In genomic region chr9:114216976-114217375, GRCh38 we compare ENCODE assay signal across 16 cellular contexts.
DNase-seq lines count a peak whose midpoint lies in the region; ATAC-seq and TF ChIP-seq lines count a peak whose summit lies in the region.
"Had no signal": no experiment of that assay in that cellular context is flagged by ENCODE, and none has a peak within 500 bp of the region (broad histone marks: within the 10 kb centered on the region; RNA-seq: fewer than 3 reads in every experiment).

No MANE protein-coding gene starts in this region.

- peaks cover 12% of the 10 kb centered on the region for H3F3A ChIP-seq in GM23248 (ENCODE audit: insufficient read depth)

- H3K79me2 ChIP-seq in GM23248 (ENCODE audit: insufficient read depth) = no peaks in the 10 kb centered on the region

- no peak for TF ChIP-seq EP300 in tibial nerve (IDR thresholded peaks at IDR 0.05)

- H3K27ac ChIP-seq in GM23248 = no peak overlapping the region
- no peak overlapping the region for H3K27ac ChIP-seq in mesenchymal stem cell (ENCODE audit: low read length, poor library complexity, severe bottlenecking)
- H3K27ac ChIP-seq in vagina = peak overlapping the region; percentile 80
- H3K27ac ChIP-seq in endodermal cell (ENCODE audit: low read depth, low read length) = no peak overlapping the region
- no peak overlapping the region for H3K27ac ChIP-seq in tibial nerve

- H3K4me2 ChIP-seq in GM23248 (ENCODE audit: unreplicated experiment) = no peak overlapping the region
- H3K4me2 ChIP-seq in mesenchymal stem cell (ENCODE audit: low read length, poor library complexity, severe bottlenecking) = no peak overlapping the region

- H4K91ac ChIP-seq in mesenchymal stem cell (ENCODE audit: low read length) = no peak overlapping the region

- H3K36me3 ChIP-seq in GM23248 (ENCODE audit: low read depth) = no peaks in the 10 kb centered on the region
- H3K36me3 ChIP-seq in mesenchymal stem cell (ENCODE audit: control insufficient read depth in 1 of 2, insufficient read depth in 2 of 2, low read depth in 1 of 2, low read length in 2 of 2) = peaks cover 6 to 50% of the 10 kb centered on the region in 2 experiments
- H3K36me3 ChIP-seq in vagina = no peaks in the 10 kb centered on the region
- H3K36me3 ChIP-seq in endodermal cell (ENCODE audit: control insufficient read depth, insufficient read depth, low read length) = peaks cover 75% of the 10 kb centered on the region
- H3K36me3 ChIP-seq in mucosa of descending colon (ENCODE audit: low read depth) = no peaks in the 10 kb centered on the region
- H3K36me3 ChIP-seq in tibial nerve = peaks cover 0 to 60% (median 2%) of the 10 kb centered on the region in 3 donors
- H3K36me3 ChIP-seq: BE2C had no signal

- H3K36me3 Mint-ChIP-seq in endodermal cell (ENCODE audit: low read depth) = peaks cover 32% of the 10 kb centered on the region
- H3K36me3 Mint-ChIP-seq in activated CD8-positive, alpha-beta memory T cell treated with anti-CD3 and anti-CD28 coated beads, Interleukin-2, amount 10 ng/mL, durations not matched to agents 7 days and 5 days = no peaks in the 10 kb centered on the region
- H3K36me3 Mint-ChIP-seq: CD4-positive, CD25-positive, alpha-beta regulatory T cell; CD8-positive, alpha-beta memory T cell had no signal

- H3K4me3 Mint-ChIP-seq in endodermal cell = no peak overlapping the region
- no peak overlapping the region for H3K4me3 Mint-ChIP-seq in activated CD8-positive, alpha-beta memory T cell treated with anti-CD3 and anti-CD28 coated beads, Interleukin-2, amount 10 ng/mL, durations not matched to agents 7 days and 5 days
- H3K4me3 Mint-ChIP-seq: CD4-positive, CD25-positive, alpha-beta regulatory T cell; CD8-positive, alpha-beta memory T cell had no signal

- in situ Hi-C loops in GM23248 (cut with MboI) = no loop called here

- peak overlapping the region; percentile 16 for H2BK15ac ChIP-seq in mesenchymal stem cell (ENCODE audit: low read depth, poor library complexity, severe bottlenecking)

- DNase-seq in GM23248 (peak; percentile 30), RPMI7951 (ENCODE audit: low read depth) (peak; percentile 62), mesenchymal stem cell (no peak), vagina (ENCODE audit: extremely low spot score in 2 of 2) (no peak), endodermal cell (no peak), mucosa of descending colon (no peak), tibial nerve (ENCODE audit: low spot score in 2 of 2) (no peak)
- no peak for DNase-seq in activated CD8-positive, alpha-beta memory T cell treated with anti-CD3 and anti-CD28 coated beads, Interleukin-2, amount 10 ng/mL, durations not matched to agents 7 days and 5 days
- DNase-seq: ACHN; BE2C; CD4-positive, CD25-positive, alpha-beta regulatory T cell; CD8-positive, alpha-beta memory T cell; COR-L47; DMS 273 treated with DMSO at 0.1 percent for 48 hours had no signal

- TF ChIP-seq CTCF in vagina (IDR thresholded peaks at IDR 0.05) (no peak), endodermal cell (conservative IDR thresholded peaks at IDR 0.05) (no peak), mucosa of descending colon (IDR thresholded peaks at IDR 0.05) (no peak), tibial nerve (IDR thresholded peaks at IDR 0.05) (no peak)

- H2AFZ ChIP-seq in GM23248 (no peak overlapping the region), mesenchymal stem cell (ENCODE audit: low read depth, low read length) (no peak overlapping the region)

- intact Hi-C loops in vagina (cut with DNase I) (no loop called here), mucosa of descending colon (cut with DNase I, micrococcal nuclease) (no loop called here)

- no peak overlapping the region for H3K27ac Mint-ChIP-seq in endodermal cell
- H3K27ac Mint-ChIP-seq in activated CD8-positive, alpha-beta memory T cell treated with anti-CD3 and anti-CD28 coated beads, Interleukin-2, amount 10 ng/mL, durations not matched to agents 7 days and 5 days = no peak overlapping the region
- H3K27ac Mint-ChIP-seq: CD4-positive, CD25-positive, alpha-beta regulatory T cell had no signal

- peaks cover 3% of the 10 kb centered on the region for H3K79me1 ChIP-seq in mesenchymal stem cell (replicated peaks; ENCODE audit: low read length, poor library complexity, severe bottlenecking)

- H3K4me3 ChIP-seq in GM23248 (no peak overlapping the region), mesenchymal stem cell (ENCODE audit: insufficient read depth in 1 of 2, low read depth in 1 of 2, low read length in 2 of 2) (no peak overlapping the region), vagina (no peak overlapping the region), endodermal cell (ENCODE audit: low read length) (no peak overlapping the region), mucosa of descending colon (no peak overlapping the region), tibial nerve (no peak overlapping the region)
- H3K4me3 ChIP-seq: GM12878, HAP-1 had no signal

- H3K4me1 Mint-ChIP-seq in endodermal cell = no peaks in the 10 kb centered on the region
- no peaks in the 10 kb centered on the region for H3K4me1 Mint-ChIP-seq in activated CD8-positive, alpha-beta memory T cell treated with anti-CD3 and anti-CD28 coated beads, Interleukin-2, amount 10 ng/mL, durations not matched to agents 7 days and 5 days
- H3K4me1 Mint-ChIP-seq: CD4-positive, CD25-positive, alpha-beta regulatory T cell; CD8-positive, alpha-beta memory T cell had no signal

- 83 to 87% methylated on average over 4 of the region's 4 CpGs for WGBS in GM23248 (ENCODE audit: low coverage in 1 of 2, low lambda C conversion rate in 2 of 2, missing lambda C conversion rate in 2 of 2), 2 experiments
- 97% methylated on average over 4 of the region's 4 CpGs for WGBS in mesenchymal stem cell
- 90 to 97% methylated on average over 4 of the region's 4 CpGs for WGBS in endodermal cell (ENCODE audit: insufficient coverage in 1 of 2, insufficient read length in 1 of 2), 2 experiments
- 93% methylated on average over 4 of the region's 4 CpGs for WGBS in tibial nerve, 2 donors

- no peak overlapping the region for H3K14ac ChIP-seq in mesenchymal stem cell (ENCODE audit: low read length in 2 of 2)

- H3K9me2 ChIP-seq in GM23248 (ENCODE audit: insufficient read depth) = no peaks in the 10 kb centered on the region

- H3K4me1 ChIP-seq in GM23248 (ENCODE audit: insufficient read depth) (peaks cover 9% of the 10 kb centered on the region), mesenchymal stem cell (ENCODE audit: control insufficient read depth, insufficient read depth, low read depth, low read length) (peaks cover 45% of the 10 kb centered on the region), vagina (peaks cover 52% of the 10 kb centered on the region), endodermal cell (ENCODE audit: control insufficient read depth, insufficient read depth, low read length) (no peaks in the 10 kb centered on the region), mucosa of descending colon (ENCODE audit: low read depth) (no peaks in the 10 kb centered on the region), tibial nerve (peaks cover 0 to 24% (median 0%) of the 10 kb centered on the region in 4 donors)
- H3K4me1 ChIP-seq: BE2C, HAP-1 had no signal

- H2BK12ac ChIP-seq in mesenchymal stem cell (ENCODE audit: low read length in 2 of 2) = peak overlapping the region in 1 of 2 experiments; percentile 56

- ATAC-seq in activated CD8-positive, alpha-beta memory T cell treated with anti-CD3 and anti-CD28 coated beads, Interleukin-2, amount 10 ng/mL, durations not matched to agents 7 days and 5 days = no peak
- no peak for ATAC-seq in mucosa of descending colon
- ATAC-seq: GM12878 had no signal

- H3K9ac ChIP-seq in GM23248 = no peak overlapping the region
- H3K9ac ChIP-seq in mesenchymal stem cell (ENCODE audit: low read length) = no peak overlapping the region
- H3K9ac ChIP-seq in endodermal cell (ENCODE audit: extremely low read depth, low read length, poor library complexity, severe bottlenecking) = no peak overlapping the region

- H3K9me3 Mint-ChIP-seq in endodermal cell = no peaks in the 10 kb centered on the region
- no peaks in the 10 kb centered on the region for H3K9me3 Mint-ChIP-seq in activated CD8-positive, alpha-beta memory T cell treated with anti-CD3 and anti-CD28 coated beads, Interleukin-2, amount 10 ng/mL, durations not matched to agents 7 days and 5 days (ENCODE audit: low read depth)
- H3K9me3 Mint-ChIP-seq: CD4-positive, CD25-positive, alpha-beta regulatory T cell; CD8-positive, alpha-beta memory T cell had no signal

- H3K27me3 Mint-ChIP-seq in endodermal cell (ENCODE audit: insufficient read depth) = no peaks in the 10 kb centered on the region
- no peaks in the 10 kb centered on the region for H3K27me3 Mint-ChIP-seq in activated CD8-positive, alpha-beta memory T cell treated with anti-CD3 and anti-CD28 coated beads, Interleukin-2, amount 10 ng/mL, durations not matched to agents 7 days and 5 days

- H3K9me3 ChIP-seq in GM23248 (ENCODE audit: low read depth) = no peaks in the 10 kb centered on the region
- no peaks in the 10 kb centered on the region for H3K9me3 ChIP-seq in mesenchymal stem cell (ENCODE audit: control insufficient read depth, low read length)
- H3K9me3 ChIP-seq in vagina = no peaks in the 10 kb centered on the region
- H3K9me3 ChIP-seq in endodermal cell (ENCODE audit: control insufficient read depth, low read length) = no peaks in the 10 kb centered on the region
- H3K9me3 ChIP-seq in mucosa of descending colon = no peaks in the 10 kb centered on the region
- H3K9me3 ChIP-seq in tibial nerve = no peaks in the 10 kb centered on the region
- H3K9me3 ChIP-seq: BE2C, HAP-1 had no signal

- peak overlapping the region in 1 of 2 experiments; percentile 32 for H3K4ac ChIP-seq in mesenchymal stem cell (ENCODE audit: low read depth in 1 of 2, low read length in 2 of 2)

- H3K23ac ChIP-seq in mesenchymal stem cell (ENCODE audit: low read length in 2 of 2) = no peak overlapping the region

- H3K18ac ChIP-seq in mesenchymal stem cell (ENCODE audit: low read depth in 1 of 2, low read length in 2 of 2) = no peak overlapping the region

- H4K8ac ChIP-seq in mesenchymal stem cell (ENCODE audit: low read length) = no peak overlapping the region

- TF ChIP-seq POLR2A in vagina (IDR thresholded peaks at IDR 0.05) (no peak), tibial nerve (IDR thresholded peaks at IDR 0.05) (no peak)

- H2AK5ac ChIP-seq in mesenchymal stem cell (ENCODE audit: low read length, severe bottlenecking) = no peak overlapping the region

- CTCF ChIA-PET in activated CD8-positive, alpha-beta memory T cell treated with anti-CD3 and anti-CD28 coated beads, Interleukin-2, amount 10 ng/mL, durations not matched to agents 7 days and 5 days (lab: Charles Lee) = interaction anchor here (1.4 kb wide), 1 partner anchor 74 kb away, joined by 4 read pairs; no protein-coding TSS in a partner anchor

- H3K27me3 ChIP-seq in GM23248 (replicated peaks; ENCODE audit: insufficient read depth) (no peaks in the 10 kb centered on the region), mesenchymal stem cell (ENCODE audit: control insufficient read depth in 1 of 2, insufficient read depth in 1 of 2, low read length in 2 of 2) (no peaks in the 10 kb centered on the region), vagina (no peaks in the 10 kb centered on the region), endodermal cell (ENCODE audit: control insufficient read depth, insufficient read depth, low read length, poor library complexity, severe bottlenecking) (no peaks in the 10 kb centered on the region), tibial nerve (no peaks in the 10 kb centered on the region)
- H3K27me3 ChIP-seq: BE2C had no signal

- no peak overlapping the region for H2BK120ac ChIP-seq in mesenchymal stem cell (ENCODE audit: low read depth, low read length)

- H2BK5ac ChIP-seq in mesenchymal stem cell (ENCODE audit: low read depth, low read length, poor library complexity, severe bottlenecking) = no peak overlapping the region

- H4K20me1 ChIP-seq in GM23248 (ENCODE audit: insufficient read depth) = no peaks in the 10 kb centered on the region

Comparison
In these comparisons a context has a peak if more than half of its experiments do, and no peak if none do; other contexts are left out.
1. DNase-seq: peak in GM23248 (single experiment) and RPMI7951 (single experiment); none in mesenchymal stem cell (single experiment), vagina (0 of 2), endodermal cell (single experiment), activated CD8-positive, alpha-beta memory T cell treated with anti-CD3 and anti-CD28 coated beads, Interleukin-2, amount 10 ng/mL, durations not matched to agents 7 days and 5 days (single experiment), mucosa of descending colon (0 of 3) and tibial nerve (0 of 2).